10 cellular contexts compared by ENCODE assay signal in genomic region chr4:99091841-99092240, GRCh38. TPM values are rescaled to one million over a fixed set of nuclear protein-coding genes. Genes with fewer than 3 reads are reported as not detected.
DNase-seq lines count a peak whose midpoint lies in the region; ATAC-seq, FAIRE-seq and TF ChIP-seq lines count a peak whose summit lies in the region.
"Not testable (repeated sequence)": the region's sequence is repeated elsewhere in the genome, so short reads cannot be mapped to it uniquely, and the experiment has no call there.
"Had no signal": no experiment of that assay in that cellular context is flagged by ENCODE, and none has a peak within 500 bp of the region (broad histone marks: within the 10 kb centered on the region; RNA-seq: fewer than 3 reads in every experiment).

No MANE protein-coding gene starts in this region.

- not testable (repeated sequence) for H2BK120ac ChIP-seq in mesendoderm (ENCODE audit: low read depth, low read length)

- not testable (repeated sequence) for H3K27ac Mint-ChIP-seq in endodermal cell; neural crest cell (ENCODE audit: unreplicated experiment)

- not testable (repeated sequence) for FAIRE-seq in K562 (lab: Jason Lieb, UNC)

- H3K4me3 Mint-ChIP-seq in endodermal cell, result not testable (repeated sequence)
- H3K4me3 Mint-ChIP-seq in neural crest cell, result peak overlapping the region; percentile 92

- DNase-seq in K562 (ENCODE audit: extremely low read depth in 1 of 4, low spot score in 3 of 4), result peak in 1 of 4 experiments; percentile 24
- not testable (repeated sequence) for DNase-seq in endodermal cell; mesendoderm; neural crest cell (ENCODE audit: low read depth, low spot score); sigmoid colon

- TF ChIP-seq EP300 in K562 (IDR thresholded peaks at IDR 0.05; ENCODE audit: low read length); gastroesophageal sphincter (IDR thresholded peaks at IDR 0.05); sigmoid colon (IDR thresholded peaks at IDR 0.05): not testable (repeated sequence)

- peaks cover 12% of the 10 kb centered on the region for H3K9me3 Mint-ChIP-seq in endodermal cell
- H3K9me3 Mint-ChIP-seq in neural crest cell, result not testable (repeated sequence)

- BruUV-seq in K562 (replicated peaks; lab: Mats Ljungman, UMichigan), result not testable (repeated sequence)

- not testable (repeated sequence) for H3K79me1 ChIP-seq in mesendoderm (ENCODE audit: low read length)

- not testable (repeated sequence) for H3K4ac ChIP-seq in mesendoderm (ENCODE audit: low read depth, low read length)

- not testable (repeated sequence) for H3K9me1 ChIP-seq in K562 (ENCODE audit: control insufficient read depth, insufficient read depth, low read length)

- H3K23ac ChIP-seq in mesendoderm (ENCODE audit: low read length), result not testable (repeated sequence)

- not testable (repeated sequence) for TF ChIP-seq CTCF in K562 (IDR thresholded peaks at IDR 0.05 in 2 of 3, conservative IDR thresholded peaks at IDR 0.05 in 1 of 3; ENCODE audit: insufficient read depth in 2 of 3, low read depth in 1 of 3, low read length in 3 of 3); endodermal cell (conservative IDR thresholded peaks at IDR 0.05); gastroesophageal sphincter (IDR thresholded peaks at IDR 0.05); neural crest cell (conservative IDR thresholded peaks at IDR 0.05); sigmoid colon (IDR thresholded peaks at IDR 0.05)

- H3K18ac ChIP-seq in mesendoderm (ENCODE audit: low read length), result not testable (repeated sequence)

- H3K27ac ChIP-seq in K562 (ENCODE audit: extremely low read depth, low read depth, low read length) (peak overlapping the region; percentile 90), gastroesophageal sphincter (peak overlapping the region; percentile 65 to 98 (median 96)), sigmoid colon (peak overlapping the region in 3 of 4 donors; percentile 91 to 98 (median 98))
- not testable (repeated sequence) for H3K27ac ChIP-seq in endodermal cell (ENCODE audit: low read depth, low read length); mesendoderm (ENCODE audit: low read depth, low read length)

- H4K8ac ChIP-seq in mesendoderm (ENCODE audit: low read depth, low read length), result not testable (repeated sequence)

- not testable (repeated sequence) for H3K4me1 ChIP-seq in K562 (replicated peaks in 1 of 2; ENCODE audit: control insufficient read depth in 2 of 2, insufficient read depth in 2 of 2, low read length in 2 of 2); endodermal cell (ENCODE audit: control insufficient read depth, insufficient read depth, low read length); mesendoderm (ENCODE audit: control insufficient read depth, low read depth, low read length)
- peaks cover 0 to 39% (median 7%) of the 10 kb centered on the region in 3 donors for H3K4me1 ChIP-seq in gastroesophageal sphincter
- H3K4me1 ChIP-seq in sigmoid colon, result peaks cover 0 to 28% (median 23%) of the 10 kb centered on the region in 4 donors

- H3K4me3 ChIP-seq in K562 (peak overlapping the region; percentile 92), endodermal cell (ENCODE audit: low read length) (peak overlapping the region; percentile 100), gastroesophageal sphincter (peak overlapping the region in 1 of 2 donors; percentile 87)
- H3K4me3 ChIP-seq in mesendoderm (ENCODE audit: low read length); sigmoid colon: not testable (repeated sequence)

- POLR2A ChIA-PET in K562 (lab: Yijun Ruan, JAX), result not testable (repeated sequence)

- CTCF ChIA-PET in K562 (lab: Yijun Ruan, JAX; ENCODE audit: low intra/inter-chr PET ratio), result interaction anchor here (0.7 kb wide), 1 partner anchor 26 kb away, joined by 5 read pairs; no protein-coding TSS in a partner anchor

- in situ Hi-C loops in K562 (cut with MboI), result not testable (repeated sequence)

- 5% methylated on average over 2 of the region's 2 CpGs for WGBS in K562 (ENCODE audit: insufficient coverage, low coverage, missing lambda C conversion rate)
- WGBS in endodermal cell (ENCODE audit: insufficient coverage in 1 of 2, insufficient read length in 1 of 2), 2 experiments, result 91% methylated on average over 2 of the region's 2 CpGs; no CpG with 5 or more reads in 1 of the 2 experiments
- 14 to 52% methylated on average over 2 of the region's 2 CpGs for WGBS in gastroesophageal sphincter (ENCODE audit: low coverage in 1 of 2), 2 donors
- WGBS in mesendoderm (ENCODE audit: extremely low coverage, insufficient coverage, low lambda C conversion rate), result no CpG with 5 or more reads among the region's 2 CpGs
- WGBS in sigmoid colon, 2 donors, result 70 to 91% methylated on average over 2 of the region's 2 CpGs

- H3K79me2 ChIP-seq in K562 (ENCODE audit: control insufficient read depth, insufficient read depth, low read length) (peaks cover 55% of the 10 kb centered on the region), mesendoderm (ENCODE audit: control insufficient read depth, insufficient read depth, low read length) (peaks cover 22% of the 10 kb centered on the region)

- intact Hi-C loops in K562 (cut with micrococcal nuclease), result not testable (repeated sequence)
- intact Hi-C loops in sigmoid colon (cut with DNase I), result loop anchor here (5.0 kb wide), 1 partner anchor 35 kb away; no protein-coding TSS in a partner anchor

- not testable (repeated sequence) for TF ChIP-seq POLR2A in K562 (conservative IDR thresholded peaks at IDR 0.05); gastroesophageal sphincter (IDR thresholded peaks at IDR 0.05); sigmoid colon (IDR thresholded peaks at IDR 0.05)

- not testable (repeated sequence) for H3K9me3 ChIP-seq in K562 (replicated peaks; ENCODE audit: control insufficient read depth, insufficient read depth, low read depth, low read length); endodermal cell (ENCODE audit: control insufficient read depth, low read length); gastroesophageal sphincter; sigmoid colon

- H3K56ac ChIP-seq in mesendoderm (ENCODE audit: low read length), result peak overlapping the region; percentile 34

- ATAC-seq in K562, gastroesophageal sphincter: not testable (repeated sequence)

- H3K27me3 Mint-ChIP-seq in endodermal cell (ENCODE audit: insufficient read depth); neural crest cell (ENCODE audit: low read depth): not testable (repeated sequence)

- not testable (repeated sequence) for H3K36me3 ChIP-seq in K562 (ENCODE audit: control insufficient read depth, insufficient read depth, low read length); endodermal cell (ENCODE audit: control insufficient read depth, insufficient read depth, low read length); gastroesophageal sphincter; mesendoderm (ENCODE audit: control insufficient read depth, insufficient read depth, low read length); sigmoid colon

- peak overlapping the region; percentile 94 for H3K4me2 ChIP-seq in K562 (ENCODE audit: insufficient read depth, low read length)
- H3K4me2 ChIP-seq in mesendoderm (ENCODE audit: low read length), result not testable (repeated sequence)

- not testable (repeated sequence) for TF ChIP-seq RAD21 in K562 (CRISPR knock-in tag; conservative IDR thresholded peaks at IDR 0.05 in 1 of 2, IDR thresholded peaks at IDR 0.05 in 1 of 2)

- H4K20me1 ChIP-seq in K562 (replicated peaks; ENCODE audit: control insufficient read depth, insufficient read depth, low read length), result not testable (repeated sequence)

- H3K9ac ChIP-seq in K562 (ENCODE audit: insufficient read depth in 1 of 2, low read depth in 2 of 2, low read length in 2 of 2), result peak overlapping the region in 1 of 2 experiments; percentile 92; a peak in 2 of 4 replicates
- not testable (repeated sequence) for H3K9ac ChIP-seq in endodermal cell (ENCODE audit: extremely low read depth, low read length, poor library complexity, severe bottlenecking); mesendoderm (ENCODE audit: low read length)

- H2BK15ac ChIP-seq in mesendoderm (replicated peaks; ENCODE audit: low read depth), result not testable (repeated sequence)

- not testable (repeated sequence) for H4K5ac ChIP-seq in mesendoderm (ENCODE audit: low read length)

- H2AK5ac ChIP-seq in mesendoderm (ENCODE audit: low read length), result not testable (repeated sequence)

- H3K36me3 Mint-ChIP-seq in endodermal cell (ENCODE audit: low read depth); neural crest cell (ENCODE audit: low read depth): not testable (repeated sequence)

- H2BK5ac ChIP-seq in mesendoderm (ENCODE audit: low read length), result not testable (repeated sequence)

- H2AFZ ChIP-seq in K562 (ENCODE audit: low read depth, low read length), result peak overlapping the region; percentile 37; the same call in 1 of the 2 replicates

- H3K4me1 Mint-ChIP-seq in endodermal cell (peaks cover 21% of the 10 kb centered on the region), neural crest cell (peaks cover 39% of the 10 kb centered on the region)

- not testable (repeated sequence) for H3K27me3 ChIP-seq in K562 (ENCODE audit: control insufficient read depth in 2 of 2, insufficient read depth in 2 of 2, low read length in 2 of 2); endodermal cell (ENCODE audit: control insufficient read depth, insufficient read depth, low read length, poor library complexity, severe bottlenecking); gastroesophageal sphincter; mesendoderm (ENCODE audit: insufficient read depth, low read length, poor library complexity); sigmoid colon

RNA-seq across cellular contexts. Expression of gene ADH5, which starts 3.3 kb away (rescaled TPM):
- total RNA-seq in K562 (2011; cell fraction: chromatin; rRNA removed; ENCODE audit: low replicate concordance), result 48.9 and 128 TPM in 2 replicates
- total RNA-seq in K562 (2011; cell fraction: nucleolus; rRNA removed), result 37.4 and 45.1 TPM in 2 replicates
- total RNA-seq in K562 (2011; cell fraction: nucleoplasm; rRNA removed), result 74.9 and 99.7 TPM in 2 replicates
- 115 and 127 TPM in 2 replicates for total RNA-seq in K562 (2014; rRNA removed)
- 225 and 246 TPM in 2 replicates for total RNA-seq in K562 (2014; rRNA removed; fragmentation: Illumina TruSeq; extraction: Trizol)
- total RNA-seq in K562 (2015; rRNA removed; fragmentation: Illumina TruSeq; extraction: Trizol), result 167 and 169 TPM in 2 replicates
- 200 and 205 TPM in 2 replicates for total RNA-seq in K562 (2021)
- 259 and 310 TPM in 2 replicates for polyA plus RNA-seq in K562 (2011; rRNA removed)
- polyA plus RNA-seq in K562 (2011; cell fraction: cytosol; rRNA removed), result 64.1 and 175 TPM in 2 replicates
- polyA plus RNA-seq in K562 (2011; cell fraction: nucleus; rRNA removed), result 45.4 and 85.0 TPM in 2 replicates
- polyA plus RNA-seq in K562 (2012), result 147 and 179 TPM in 2 replicates
- polyA plus RNA-seq in K562 (2014; fragmentation: Illumina TruSeq; extraction: Trizol), result 163 and 179 TPM in 2 replicates
- 100 to 1,000 TPM; 227 to 295 TPM for polyA plus RNA-seq in K562 (2014; fragmentation: Nextera tagmentation; extraction: Ambion mirVana)
- 192 and 195 TPM in 2 replicates for polyA plus RNA-seq in K562 (2014; rRNA removed)
- 259 and 261 TPM in 2 replicates for polyA minus RNA-seq in K562 (2011; rRNA and poly(A)+ RNA removed)
- 56.6 and 76.9 TPM in 2 replicates for polyA minus RNA-seq in K562 (2011; cell fraction: cytosol; rRNA and poly(A)+ RNA removed)
- polyA minus RNA-seq in K562 (2011; cell fraction: nucleus; rRNA and poly(A)+ RNA removed), result 38.1 and 68.4 TPM in 2 replicates
- 100 to 1,000 TPM; 272 to 317 TPM for total RNA-seq in endodermal cell
- polyA plus RNA-seq in endodermal cell (2013, experiment 1 of 2), result 218 TPM
- polyA plus RNA-seq in endodermal cell (2013, experiment 2 of 2), result 203 TPM
- total RNA-seq in gastroesophageal sphincter, result 100 to 1,000 TPM; 299 to 529 (median 465) TPM
- polyA plus RNA-seq in mesendoderm (2013, experiment 1 of 2), result 185 TPM
- 183 TPM for polyA plus RNA-seq in mesendoderm (2013, experiment 2 of 2)
- total RNA-seq in neural crest cell, result 252 and 256 TPM in 2 replicates
- 100 to 1,000 TPM; 235 to 349 (median 263) TPM for total RNA-seq in sigmoid colon
- 100 to 1,000 TPM; 146 to 237 (median 196) TPM for polyA plus RNA-seq in sigmoid colon

RNA-seq across cellular contexts. Expression of gene ADH4, which starts 52.3 kb away (rescaled TPM):
- not detected in 2 replicates for total RNA-seq in K562 (2011; cell fraction: chromatin; rRNA removed; ENCODE audit: low replicate concordance)
- total RNA-seq in K562 (2011; cell fraction: nucleolus; rRNA removed), result not detected in 2 replicates
- total RNA-seq in K562 (2011; cell fraction: nucleoplasm; rRNA removed), result not detected in 2 replicates
- total RNA-seq in K562 (2014; rRNA removed) (not detected in 2 replicates), K562 (2014; rRNA removed; fragmentation: Illumina TruSeq; extraction: Trizol) (not detected in 2 replicates), K562 (2015; rRNA removed; fragmentation: Illumina TruSeq; extraction: Trizol) (not detected in 2 replicates), K562 (2021) (not detected in 2 replicates), endodermal cell (not detected), gastroesophageal sphincter (10 to 100 TPM in 1 of 4 donors, 1 to 10 TPM in 3; 1.1 to 10.9 (median 4.1) TPM), neural crest cell (not detected in 2 replicates), sigmoid colon (1 to 10 TPM in 1 of 4 donors, under 1 TPM in 1, not detected in 2; 0.71 to 1.3 TPM)
- polyA plus RNA-seq in K562 (2011; rRNA removed) (not detected in 2 replicates), K562 (2014; fragmentation: Illumina TruSeq; extraction: Trizol) (not detected in 2 replicates), K562 (2014; fragmentation: Nextera tagmentation; extraction: Ambion mirVana) (not detected), K562 (2014; rRNA removed) (not detected in 2 replicates), sigmoid colon (1 to 10 TPM in 1 of 3 donors, under 1 TPM in 1, not detected in 1; 0.79 to 1.4 TPM)
- polyA plus RNA-seq in K562 (2011; cell fraction: cytosol; rRNA removed), result not detected in 2 replicates
- not detected in 2 replicates for polyA plus RNA-seq in K562 (2011; cell fraction: nucleus; rRNA removed)
- polyA plus RNA-seq in K562 (2012), result not detected in 2 replicates
- not detected in 2 replicates for polyA minus RNA-seq in K562 (2011; rRNA and poly(A)+ RNA removed)
- polyA minus RNA-seq in K562 (2011; cell fraction: cytosol; rRNA and poly(A)+ RNA removed), result not detected in 2 replicates
- not detected in 2 replicates for polyA minus RNA-seq in K562 (2011; cell fraction: nucleus; rRNA and poly(A)+ RNA removed)
- polyA plus RNA-seq in endodermal cell (2013, experiment 1 of 2), result not detected
- polyA plus RNA-seq in endodermal cell (2013, experiment 2 of 2), result not detected
- polyA plus RNA-seq in mesendoderm (2013, experiment 1 of 2), result 0.03 TPM
- not detected for polyA plus RNA-seq in mesendoderm (2013, experiment 2 of 2)
- total RNA-seq: A673; CD4-positive, alpha-beta memory T cell; Daoy had no signal
- polyA plus RNA-seq: CD4-positive, alpha-beta memory T cell; IgD-negative memory B cell had no signal
